Comparison of ENCODE assay signal across 1 cellular context in the genomic region with DNA sequence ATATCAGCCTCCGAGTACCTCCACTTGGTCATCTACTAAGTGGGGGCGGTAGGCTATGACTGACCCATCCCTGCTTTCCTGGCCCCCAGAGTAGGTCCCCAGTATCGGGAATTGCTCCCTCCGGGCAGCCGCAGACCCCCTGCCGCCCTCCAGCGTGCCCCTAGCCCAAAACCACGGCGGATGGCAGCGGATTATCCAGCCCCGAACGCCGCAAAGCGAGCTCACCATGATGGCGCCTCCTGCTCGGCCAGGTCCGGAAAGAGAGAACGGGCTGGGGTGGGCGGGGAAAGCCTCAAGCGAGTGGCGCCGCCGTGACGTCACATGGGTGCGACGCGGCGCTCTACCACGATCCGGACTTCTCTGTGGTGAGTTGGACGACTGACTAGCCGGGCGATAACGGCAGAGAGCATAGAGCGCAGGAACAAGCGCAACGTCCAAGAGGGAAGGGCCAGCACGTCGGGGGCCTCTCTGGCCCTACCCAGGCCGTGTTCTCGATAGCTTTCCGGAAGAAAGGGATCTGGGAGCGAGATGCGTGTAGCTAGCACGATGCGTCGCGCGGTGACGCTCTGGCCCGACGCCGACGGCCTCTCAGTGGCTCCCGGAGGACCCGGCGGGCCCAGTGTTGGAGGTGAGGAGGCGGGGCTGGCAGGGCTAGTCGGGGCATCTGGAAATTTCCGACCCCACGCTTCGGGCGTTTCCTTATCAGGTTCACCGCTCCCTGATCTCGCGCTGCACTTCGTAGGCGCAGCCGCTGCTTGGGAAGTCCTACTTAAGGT.
TF ChIP-seq lines count a peak whose summit lies in the region.

RPL18 (minus strand) TSS at position 263 of the 776 bp plus-strand sequence; CDS start at position 228, 35 bp downstream.
SPHK2 (plus strand) TSS at position 591 of the 776 bp plus-strand sequence. CDS start 1,009 bp downstream, outside the sequence.

TF ChIP-seq in K562, 482 proteins besides CTCF, POLR2A, EP300 and RAD21 (continued from another document and continues in another):
- TF ChIP-seq, protein P1, sequence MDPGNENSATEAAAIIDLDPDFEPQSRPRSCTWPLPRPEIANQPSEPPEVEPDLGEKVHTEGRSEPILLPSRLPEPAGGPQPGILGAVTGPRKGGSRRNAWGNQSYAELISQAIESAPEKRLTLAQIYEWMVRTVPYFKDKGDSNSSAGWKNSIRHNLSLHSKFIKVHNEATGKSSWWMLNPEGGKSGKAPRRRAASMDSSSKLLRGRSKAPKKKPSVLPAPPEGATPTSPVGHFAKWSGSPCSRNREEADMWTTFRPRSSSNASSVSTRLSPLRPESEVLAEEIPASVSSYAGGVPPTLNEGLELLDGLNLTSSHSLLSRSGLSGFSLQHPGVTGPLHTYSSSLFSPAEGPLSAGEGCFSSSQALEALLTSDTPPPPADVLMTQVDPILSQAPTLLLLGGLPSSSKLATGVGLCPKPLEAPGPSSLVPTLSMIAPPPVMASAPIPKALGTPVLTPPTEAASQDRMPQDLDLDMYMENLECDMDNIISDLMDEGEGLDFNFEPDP (CRISPR knock-in tag; IDR thresholded peaks at IDR 0.05) = no peak
- no peak for TF ChIP-seq KDM2B (CRISPR knock-in tag; IDR thresholded peaks at IDR 0.05)
- TF ChIP-seq NFXL1 (CRISPR knock-in tag; IDR thresholded peaks at IDR 0.05) = no peak
- TF ChIP-seq PHF8 (IDR thresholded peaks at IDR 0.05; ENCODE audit: borderline replicate concordance, low read length) = peak; percentile 93
- no peak for TF ChIP-seq DDX20 (tag; IDR thresholded peaks at IDR 0.05; ENCODE audit: low read depth)
- TF ChIP-seq NR1H2 (CRISPR knock-in tag; IDR thresholded peaks at IDR 0.05) = no peak
- no peak for TF ChIP-seq ARHGAP35 (IDR thresholded peaks at IDR 0.05; ENCODE audit: partially characterized antibody)
- no peak for TF ChIP-seq ZNF518B (CRISPR knock-in tag; IDR thresholded peaks at IDR 0.05)
- peak; percentile 95 for TF ChIP-seq ETV1 (tag; conservative IDR thresholded peaks at IDR 0.05; ENCODE audit: low read depth)
- no peak; the same call in none of the 2 replicates for TF ChIP-seq NR2C2 (CRISPR knock-in tag; IDR thresholded peaks at IDR 0.05)
- peak; percentile 91 for TF ChIP-seq NR2C2 (tag; IDR thresholded peaks at IDR 0.05)
- TF ChIP-seq MXI1 (IDR thresholded peaks at IDR 0.05; ENCODE audit: low read depth, low read length) = no peak; the same call in 1 of the 2 replicates
- TF ChIP-seq XRCC3 (IDR thresholded peaks at IDR 0.05) = no peak
- no peak for TF ChIP-seq ZNF232 (CRISPR knock-in tag; IDR thresholded peaks at IDR 0.05)
- TF ChIP-seq, protein P2, sequence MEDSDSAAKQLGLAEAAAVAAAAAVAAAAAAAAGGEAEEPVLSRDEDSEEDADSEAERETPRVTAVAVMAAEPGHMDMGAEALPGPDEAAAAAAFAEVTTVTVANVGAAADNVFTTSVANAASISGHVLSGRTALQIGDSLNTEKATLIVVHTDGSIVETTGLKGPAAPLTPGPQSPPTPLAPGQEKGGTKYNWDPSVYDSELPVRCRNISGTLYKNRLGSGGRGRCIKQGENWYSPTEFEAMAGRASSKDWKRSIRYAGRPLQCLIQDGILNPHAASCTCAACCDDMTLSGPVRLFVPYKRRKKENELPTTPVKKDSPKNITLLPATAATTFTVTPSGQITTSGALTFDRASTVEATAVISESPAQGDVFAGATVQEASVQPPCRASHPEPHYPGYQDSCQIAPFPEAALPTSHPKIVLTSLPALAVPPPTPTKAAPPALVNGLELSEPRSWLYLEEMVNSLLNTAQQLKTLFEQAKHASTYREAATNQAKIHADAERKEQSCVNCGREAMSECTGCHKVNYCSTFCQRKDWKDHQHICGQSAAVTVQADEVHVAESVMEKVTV (CRISPR knock-in tag; IDR thresholded peaks at IDR 0.05) = no peak
- no peak for TF ChIP-seq SAFB (IDR thresholded peaks at IDR 0.05; ENCODE audit: borderline replicate concordance, low read depth, low read length)
- peak; percentile 28; the same call in 1 of the 2 replicates for TF ChIP-seq XRCC5 (IDR thresholded peaks at IDR 0.05; ENCODE audit: low read depth, low read length)
- TF ChIP-seq SRSF7 (optimal IDR thresholded peaks at IDR 0.05; ENCODE audit: low read depth, low read length) = no peak
- TF ChIP-seq ILF3 (IDR thresholded peaks at IDR 0.05; ENCODE audit: borderline replicate concordance) = no peak
- TF ChIP-seq GABPA (tag; conservative IDR thresholded peaks at IDR 0.05; ENCODE audit: low read depth) = peak; percentile 97
- TF ChIP-seq POLR2AphosphoS5 (IDR thresholded peaks at IDR 0.05; ENCODE audit: control insufficient read depth, insufficient read depth, low read depth, low read length) = peak; percentile 98
- TF ChIP-seq, protein P3, sequence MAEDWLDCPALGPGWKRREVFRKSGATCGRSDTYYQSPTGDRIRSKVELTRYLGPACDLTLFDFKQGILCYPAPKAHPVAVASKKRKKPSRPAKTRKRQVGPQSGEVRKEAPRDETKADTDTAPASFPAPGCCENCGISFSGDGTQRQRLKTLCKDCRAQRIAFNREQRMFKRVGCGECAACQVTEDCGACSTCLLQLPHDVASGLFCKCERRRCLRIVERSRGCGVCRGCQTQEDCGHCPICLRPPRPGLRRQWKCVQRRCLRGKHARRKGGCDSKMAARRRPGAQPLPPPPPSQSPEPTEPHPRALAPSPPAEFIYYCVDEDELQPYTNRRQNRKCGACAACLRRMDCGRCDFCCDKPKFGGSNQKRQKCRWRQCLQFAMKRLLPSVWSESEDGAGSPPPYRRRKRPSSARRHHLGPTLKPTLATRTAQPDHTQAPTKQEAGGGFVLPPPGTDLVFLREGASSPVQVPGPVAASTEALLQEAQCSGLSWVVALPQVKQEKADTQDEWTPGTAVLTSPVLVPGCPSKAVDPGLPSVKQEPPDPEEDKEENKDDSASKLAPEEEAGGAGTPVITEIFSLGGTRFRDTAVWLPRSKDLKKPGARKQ (CRISPR knock-in tag; IDR thresholded peaks at IDR 0.05) = no peak
- TF ChIP-seq, protein P4, sequence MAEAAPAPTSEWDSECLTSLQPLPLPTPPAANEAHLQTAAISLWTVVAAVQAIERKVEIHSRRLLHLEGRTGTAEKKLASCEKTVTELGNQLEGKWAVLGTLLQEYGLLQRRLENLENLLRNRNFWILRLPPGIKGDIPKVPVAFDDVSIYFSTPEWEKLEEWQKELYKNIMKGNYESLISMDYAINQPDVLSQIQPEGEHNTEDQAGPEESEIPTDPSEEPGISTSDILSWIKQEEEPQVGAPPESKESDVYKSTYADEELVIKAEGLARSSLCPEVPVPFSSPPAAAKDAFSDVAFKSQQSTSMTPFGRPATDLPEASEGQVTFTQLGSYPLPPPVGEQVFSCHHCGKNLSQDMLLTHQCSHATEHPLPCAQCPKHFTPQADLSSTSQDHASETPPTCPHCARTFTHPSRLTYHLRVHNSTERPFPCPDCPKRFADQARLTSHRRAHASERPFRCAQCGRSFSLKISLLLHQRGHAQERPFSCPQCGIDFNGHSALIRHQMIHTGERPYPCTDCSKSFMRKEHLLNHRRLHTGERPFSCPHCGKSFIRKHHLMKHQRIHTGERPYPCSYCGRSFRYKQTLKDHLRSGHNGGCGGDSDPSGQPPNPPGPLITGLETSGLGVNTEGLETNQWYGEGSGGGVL (CRISPR knock-in tag; IDR thresholded peaks at IDR 0.05) = no peak
- no peak; the same call in 1 of the 2 replicates for TF ChIP-seq BRD4 (IDR thresholded peaks at IDR 0.05)
- TF ChIP-seq, protein P5, sequence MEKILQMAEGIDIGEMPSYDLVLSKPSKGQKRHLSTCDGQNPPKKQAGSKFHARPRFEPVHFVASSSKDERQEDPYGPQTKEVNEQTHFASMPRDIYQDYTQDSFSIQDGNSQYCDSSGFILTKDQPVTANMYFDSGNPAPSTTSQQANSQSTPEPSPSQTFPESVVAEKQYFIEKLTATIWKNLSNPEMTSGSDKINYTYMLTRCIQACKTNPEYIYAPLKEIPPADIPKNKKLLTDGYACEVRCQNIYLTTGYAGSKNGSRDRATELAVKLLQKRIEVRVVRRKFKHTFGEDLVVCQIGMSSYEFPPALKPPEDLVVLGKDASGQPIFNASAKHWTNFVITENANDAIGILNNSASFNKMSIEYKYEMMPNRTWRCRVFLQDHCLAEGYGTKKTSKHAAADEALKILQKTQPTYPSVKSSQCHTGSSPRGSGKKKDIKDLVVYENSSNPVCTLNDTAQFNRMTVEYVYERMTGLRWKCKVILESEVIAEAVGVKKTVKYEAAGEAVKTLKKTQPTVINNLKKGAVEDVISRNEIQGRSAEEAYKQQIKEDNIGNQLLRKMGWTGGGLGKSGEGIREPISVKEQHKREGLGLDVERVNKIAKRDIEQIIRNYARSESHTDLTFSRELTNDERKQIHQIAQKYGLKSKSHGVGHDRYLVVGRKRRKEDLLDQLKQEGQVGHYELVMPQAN (IDR thresholded peaks at IDR 0.05; ENCODE audit: borderline replicate concordance) = peak; percentile 88; the same call in 1 of the 2 replicates
- TF ChIP-seq DIDO1 (tag; IDR thresholded peaks at IDR 0.05; ENCODE audit: low read depth) = peak; percentile 85
- TF ChIP-seq TCF7L2 (IDR thresholded peaks at IDR 0.05; ENCODE audit: low read depth, low read length) = no peak
- TF ChIP-seq, protein P6, sequence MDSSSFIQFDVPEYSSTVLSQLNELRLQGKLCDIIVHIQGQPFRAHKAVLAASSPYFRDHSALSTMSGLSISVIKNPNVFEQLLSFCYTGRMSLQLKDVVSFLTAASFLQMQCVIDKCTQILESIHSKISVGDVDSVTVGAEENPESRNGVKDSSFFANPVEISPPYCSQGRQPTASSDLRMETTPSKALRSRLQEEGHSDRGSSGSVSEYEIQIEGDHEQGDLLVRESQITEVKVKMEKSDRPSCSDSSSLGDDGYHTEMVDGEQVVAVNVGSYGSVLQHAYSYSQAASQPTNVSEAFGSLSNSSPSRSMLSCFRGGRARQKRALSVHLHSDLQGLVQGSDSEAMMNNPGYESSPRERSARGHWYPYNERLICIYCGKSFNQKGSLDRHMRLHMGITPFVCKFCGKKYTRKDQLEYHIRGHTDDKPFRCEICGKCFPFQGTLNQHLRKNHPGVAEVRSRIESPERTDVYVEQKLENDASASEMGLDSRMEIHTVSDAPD (CRISPR knock-in tag; IDR thresholded peaks at IDR 0.05) = no peak
- TF ChIP-seq TRIM24 (IDR thresholded peaks at IDR 0.05) = no peak; a peak in 1 of 4 replicates
- TF ChIP-seq GTF2E2 (tag; IDR thresholded peaks at IDR 0.05) = peak; percentile 91; the same call in 1 of the 2 replicates
- peak in 1 of 2 experiments; percentile 44; a peak in 1 of 4 replicates for TF ChIP-seq HDAC1 (IDR thresholded peaks at IDR 0.05)
- no peak; the same call in 1 of the 2 replicates for TF ChIP-seq TAL1 (IDR thresholded peaks at IDR 0.05)
- peak; percentile 97 for TF ChIP-seq ATF1 (CRISPR knock-in tag; IDR thresholded peaks at IDR 0.05)
- peak; percentile 100 for TF ChIP-seq ATF1 (tag; IDR thresholded peaks at IDR 0.05)
- TF ChIP-seq, protein P7, sequence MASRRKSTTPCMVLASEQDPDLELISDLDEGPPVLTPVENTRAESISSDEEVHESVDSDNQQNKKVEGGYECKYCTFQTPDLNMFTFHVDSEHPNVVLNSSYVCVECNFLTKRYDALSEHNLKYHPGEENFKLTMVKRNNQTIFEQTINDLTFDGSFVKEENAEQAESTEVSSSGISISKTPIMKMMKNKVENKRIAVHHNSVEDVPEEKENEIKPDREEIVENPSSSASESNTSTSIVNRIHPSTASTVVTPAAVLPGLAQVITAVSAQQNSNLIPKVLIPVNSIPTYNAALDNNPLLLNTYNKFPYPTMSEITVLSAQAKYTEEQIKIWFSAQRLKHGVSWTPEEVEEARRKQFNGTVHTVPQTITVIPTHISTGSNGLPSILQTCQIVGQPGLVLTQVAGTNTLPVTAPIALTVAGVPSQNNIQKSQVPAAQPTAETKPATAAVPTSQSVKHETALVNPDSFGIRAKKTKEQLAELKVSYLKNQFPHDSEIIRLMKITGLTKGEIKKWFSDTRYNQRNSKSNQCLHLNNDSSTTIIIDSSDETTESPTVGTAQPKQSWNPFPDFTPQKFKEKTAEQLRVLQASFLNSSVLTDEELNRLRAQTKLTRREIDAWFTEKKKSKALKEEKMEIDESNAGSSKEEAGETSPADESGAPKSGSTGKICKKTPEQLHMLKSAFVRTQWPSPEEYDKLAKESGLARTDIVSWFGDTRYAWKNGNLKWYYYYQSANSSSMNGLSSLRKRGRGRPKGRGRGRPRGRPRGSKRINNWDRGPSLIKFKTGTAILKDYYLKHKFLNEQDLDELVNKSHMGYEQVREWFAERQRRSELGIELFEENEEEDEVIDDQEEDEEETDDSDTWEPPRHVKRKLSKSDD (conservative IDR thresholded peaks at IDR 0.05; ENCODE audit: low read length) = peak; percentile 67; the same call in 1 of the 2 replicates
- no peak for TF ChIP-seq ZNF224 (CRISPR knock-in tag; IDR thresholded peaks at IDR 0.05)
- TF ChIP-seq HNRNPH1 (optimal IDR thresholded peaks at IDR 0.05; ENCODE audit: low read depth, low read length) = no peak
- TF ChIP-seq FOXA1 (IDR thresholded peaks at IDR 0.05; ENCODE audit: borderline replicate concordance) = no peak
- no peak; the same call in 1 of the 2 replicates for TF ChIP-seq ZC3H11A (IDR thresholded peaks at IDR 0.05; ENCODE audit: low read depth, low read length)
- TF ChIP-seq HMG20A (CRISPR knock-in tag; conservative IDR thresholded peaks at IDR 0.05) = no peak
- TF ChIP-seq ZNF696 (CRISPR knock-in tag; conservative IDR thresholded peaks at IDR 0.05) = no peak
- no peak for TF ChIP-seq ZNF77 (CRISPR knock-in tag; IDR thresholded peaks at IDR 0.05)
- peak; percentile 63; the same call in 1 of the 2 replicates for TF ChIP-seq JUN (IDR thresholded peaks at IDR 0.05; ENCODE audit: borderline replicate concordance, low read depth, low read length)
- 0 out of 2 replicates have a peak, but pooled peaks have one; percentile 65 for TF ChIP-seq JUN (CRISPR knock-in tag; IDR thresholded peaks at IDR 0.05; ENCODE audit: borderline replicate concordance)
- TF ChIP-seq ZNF165 (CRISPR knock-in tag; IDR thresholded peaks at IDR 0.05; ENCODE audit: borderline replicate concordance) = no peak
- peak in 1 of 2 experiments; percentile 85; a peak in 1 of 4 replicates for TF ChIP-seq SIN3A (IDR thresholded peaks at IDR 0.05; ENCODE audit: borderline replicate concordance in 2 of 2, control insufficient read depth in 1 of 2, low read depth in 2 of 2, low read length in 2 of 2)
